Comparison of ENCODE assay signal across 29 cellular contexts in genomic region chr17:44469676-44470075, GRCh38.
"Had no signal": no experiment of that assay in that cellular context is flagged by ENCODE, and none has a peak within 500 bp of the region (broad histone marks: within the 10 kb centered on the region; RNA-seq: fewer than 3 reads in every experiment).

No MANE protein-coding gene starts in this region.

- H3K9me3 ChIP-seq: ascending aorta, SJSA1 had no signal

- H3K27ac ChIP-seq: ascending aorta, cardiac muscle cell, SJSA1, WERI-Rb-1 had no signal

- ATAC-seq: activated CD8-positive, alpha-beta memory T cell treated with anti-CD3 and anti-CD28 coated beads, Interleukin-2, amount 10 ng/mL, durations not matched to agents 7 days and 5 days; Panc1 had no signal

- H3K4me3 Mint-ChIP-seq: activated CD4-positive, alpha-beta memory T cell treated with anti-CD3 and anti-CD28 coated beads, Interleukin-2, amount 10 ng/mL, durations not matched to agents 7 days and 5 days; activated CD8-positive, alpha-beta memory T cell treated with anti-CD3 and anti-CD28 coated beads, Interleukin-2, amount 10 ng/mL, durations not matched to agents 7 days and 5 days; activated naive CD4-positive, alpha-beta T cell treated with anti-CD3 and anti-CD28 coated beads, Interleukin-2, amount 10 ng/mL, durations not matched to agents 7 days and 5 days; activated naive CD8-positive, alpha-beta T cell treated with anti-CD3 and anti-CD28 coated beads for 36 hours had no signal

- H3K9me3 Mint-ChIP-seq: activated CD4-positive, alpha-beta memory T cell treated with anti-CD3 and anti-CD28 coated beads, Interleukin-2, amount 10 ng/mL, durations not matched to agents 7 days and 5 days; activated naive CD4-positive, alpha-beta T cell treated with anti-CD3 and anti-CD28 coated beads, Interleukin-2, amount 10 ng/mL, durations not matched to agents 7 days and 5 days; activated naive CD8-positive, alpha-beta T cell treated with anti-CD3 and anti-CD28 coated beads for 36 hours had no signal

- H3K4me3 ChIP-seq: ascending aorta, cardiac muscle cell, SJSA1 had no signal

- H3K27me3 Mint-ChIP-seq: activated CD4-positive, alpha-beta memory T cell treated with anti-CD3 and anti-CD28 coated beads, Interleukin-2, amount 10 ng/mL, durations not matched to agents 7 days and 5 days; activated CD8-positive, alpha-beta memory T cell treated with anti-CD3 and anti-CD28 coated beads, Interleukin-2, amount 10 ng/mL, durations not matched to agents 7 days and 5 days; activated naive CD4-positive, alpha-beta T cell treated with anti-CD3 and anti-CD28 coated beads, Interleukin-2, amount 10 ng/mL, durations not matched to agents 7 days and 5 days; activated naive CD8-positive, alpha-beta T cell treated with anti-CD3 and anti-CD28 coated beads for 36 hours had no signal

- H3K27ac Mint-ChIP-seq: activated CD4-positive, alpha-beta memory T cell treated with anti-CD3 and anti-CD28 coated beads, Interleukin-2, amount 10 ng/mL, durations not matched to agents 7 days and 5 days; activated CD8-positive, alpha-beta memory T cell treated with anti-CD3 and anti-CD28 coated beads, Interleukin-2, amount 10 ng/mL, durations not matched to agents 7 days and 5 days; activated naive CD4-positive, alpha-beta T cell treated with anti-CD3 and anti-CD28 coated beads, Interleukin-2, amount 10 ng/mL, durations not matched to agents 7 days and 5 days; activated naive CD8-positive, alpha-beta T cell treated with anti-CD3 and anti-CD28 coated beads for 36 hours had no signal

- H3K27me3 ChIP-seq: ascending aorta, cardiac muscle cell, SJSA1 had no signal

- DNase-seq: activated CD4-positive, alpha-beta memory T cell treated with anti-CD3 and anti-CD28 coated beads, Interleukin-2, amount 10 ng/mL, durations not matched to agents 7 days and 5 days; activated CD4-positive, alpha-beta T cell treated with anti-CD3 and anti-CD28 coated beads for 1 hour; activated CD4-positive, alpha-beta T cell treated with anti-CD3 and anti-CD28 coated beads for 48 hours; activated CD4-positive, CD25-positive, alpha-beta regulatory T cell; activated CD8-positive, alpha-beta memory T cell treated with anti-CD3 and anti-CD28 coated beads for 24 hours; activated CD8-positive, alpha-beta memory T cell treated with anti-CD3 and anti-CD28 coated beads, Interleukin-2, amount 10 ng/mL, durations not matched to agents 7 days and 5 days; activated CD8-positive, alpha-beta memory T cell treated with anti-CD3 and anti-CD28 coated beads, Interleukin-2, amount 50 U/mL, for 48 hours; activated effector memory CD4-positive, alpha-beta T cell treated with Interleukin-2 at 50 U/mL for 16 hours; activated naive CD4-positive, alpha-beta T cell treated with anti-CD3 and anti-CD28 coated beads, Interleukin-2, amount 10 ng/mL, durations not matched to agents 7 days and 5 days; activated naive CD8-positive, alpha-beta T cell treated with anti-CD3 and anti-CD28 coated beads for 36 hours; activated T-cell treated with anti-CD3 and anti-CD28 coated beads, Interleukin-2, amount 50 U/mL, for 48 hours; amygdala; NCI-H1105; NCI-H1417 treated with DMSO at 0.1 percent for 48 hours; NCI-H187 treated with DMSO at 0.1 percent for 48 hours; NCI-H2081; NCI-H226; NCI-H446 treated with DMSO at 0.1 percent for 48 hours; NCI-H524; NCI-H69; SHP77 treated with DMSO at 0.1 percent for 48 hours; SW 1271; T-helper 1 cell; T1000; WERI-Rb-1 had no signal
